Comparison of ENCODE assay signal across 25 cellular contexts in the genomic region with DNA sequence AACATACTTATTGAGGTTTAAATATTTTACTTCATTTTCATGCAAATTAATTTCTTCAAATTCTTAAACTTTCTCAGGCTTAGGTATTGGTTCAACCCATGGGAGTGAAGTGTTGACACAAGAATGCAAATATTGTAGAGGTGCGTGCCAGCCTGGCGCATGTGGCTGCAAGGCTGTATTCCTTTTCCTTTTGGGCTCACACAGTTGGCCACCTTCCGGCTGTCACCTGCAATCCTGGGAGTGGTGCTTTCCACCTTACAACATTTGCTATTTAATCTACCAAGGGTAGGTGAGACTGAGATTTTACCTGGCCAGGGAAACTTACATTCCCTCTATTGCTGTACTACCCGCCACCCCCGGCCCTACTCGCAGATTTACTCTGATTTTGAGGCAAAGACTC.
"Had no signal": no experiment of that assay in that cellular context is flagged by ENCODE, and none has a peak within 500 bp of the region (broad histone marks: within the 10 kb centered on the region; RNA-seq: fewer than 3 reads in every experiment).

No MANE protein-coding gene starts in this region.

- H3K4me1 ChIP-seq: esophagus squamous epithelium, heart right ventricle, prostate gland, thyroid gland had no signal

- H3K27ac ChIP-seq: brain microvascular endothelial cell, esophagus squamous epithelium, heart right ventricle, ovary, prostate gland, skin epidermis, thyroid gland, VCaP had no signal

- H3K4me3 ChIP-seq: esophagus squamous epithelium, heart right ventricle, ovary, prostate gland, skin epidermis, thyroid gland had no signal

- DNase-seq: activated CD4-positive, alpha-beta T cell treated with anti-CD3 and anti-CD28 coated beads for 4 hours; activated CD4-positive, alpha-beta T cell treated with anti-CD3 and anti-CD28 coated beads, Interleukin-2, amount 50 U/mL, for 4 hours; activated effector memory CD4-positive, alpha-beta T cell treated with Interleukin-2 at 50 U/mL for 16 hours; activated naive CD4-positive, alpha-beta T cell treated with Interleukin-2 at 50 U/mL for 16 hours; activated T-cell treated with anti-CD3 and anti-CD28 coated beads for 4 hours; anterior cingulate cortex; brain microvascular endothelial cell; caudate nucleus; effector CD4-positive, alpha-beta T cell; esophagus squamous epithelium; foreskin melanocyte; heart right ventricle; left ventricle myocardium superior; naive thymus-derived CD4-positive, alpha-beta T cell; ovary; retina; stimulated activated CD4-positive, alpha-beta T cell treated with anti-CD3 and anti-CD28 coated beads, Interleukin-12 subunit alpha, Interleukin-12 subunit beta, amount 100 ng/mL, for 4 hours; stimulated activated CD4-positive, alpha-beta T cell treated with anti-CD3 and anti-CD28 coated beads, Interleukin-4, amount 100 ng/mL, for 24 hours; stimulated activated naive CD8-positive, alpha-beta T cell treated with anti-CD3 and anti-CD28 coated beads, Interleukin-15, amount 100 ng/mL, for 72 hours; thyroid gland had no signal

- H3K27me3 ChIP-seq: brain microvascular endothelial cell, esophagus squamous epithelium, heart right ventricle, ovary, thyroid gland had no signal

- ATAC-seq: heart right ventricle; left ventricle myocardium superior; naive thymus-derived CD4-positive, alpha-beta T cell; sciatic nerve; stimulated activated effector memory CD8-positive, alpha-beta T cell treated with anti-CD3 and anti-CD28 coated beads, Interleukin-12 subunit alpha, Interleukin-12 subunit beta, amount 100 ng/mL, for 72 hours; stimulated activated naive CD8-positive, alpha-beta T cell treated with anti-CD3 and anti-CD28 coated beads, Interleukin-15, amount 100 ng/mL, for 72 hours had no signal

- H3K36me3 ChIP-seq: brain microvascular endothelial cell, esophagus squamous epithelium, heart right ventricle, ovary, prostate gland, thyroid gland had no signal

- H3K9me3 ChIP-seq: esophagus squamous epithelium, heart right ventricle, ovary, prostate gland, thyroid gland had no signal
